In genomic region chr4:8410641-8411271, GRCh38 we compare ENCODE assay signal across 1 cellular context.
TF ChIP-seq lines count a peak whose summit lies in the region.

No MANE protein-coding gene starts in this region.

TF ChIP-seq in K562, 482 proteins besides CTCF, POLR2A, EP300 and RAD21 (continued from another document and continues in another):
- TF ChIP-seq TEAD4 (IDR thresholded peaks at IDR 0.05; ENCODE audit: low read length) (0 out of 2 replicates have a peak, but pooled peaks have one; percentile 6), TEAD4 (CRISPR knock-in tag; IDR thresholded peaks at IDR 0.05; ENCODE audit: borderline replicate concordance) (no peak), TSC22D4 (tag; IDR thresholded peaks at IDR 0.05) (no peak), CCNT2 (IDR thresholded peaks at IDR 0.05; ENCODE audit: borderline replicate concordance, extremely low read depth, insufficient read length, low read depth, low read length) (no peak), ZFPM2 (CRISPR knock-in tag; IDR thresholded peaks at IDR 0.05) (no peak), ETV5 (CRISPR knock-in tag; IDR thresholded peaks at IDR 0.05; ENCODE audit: low read depth) (no peak), NRF1 (conservative IDR thresholded peaks at IDR 0.05 in 1 of 2, IDR thresholded peaks at IDR 0.05 in 1 of 2) (peak; percentile 79 to 84), PBX2 (CRISPR knock-in tag; IDR thresholded peaks at IDR 0.05; ENCODE audit: low read depth) (peak; percentile 49; the same call in 1 of the 2 replicates), PBX2 (tag; conservative IDR thresholded peaks at IDR 0.05; ENCODE audit: low read depth) (peak; percentile 82), PHB2 (IDR thresholded peaks at IDR 0.05; ENCODE audit: low read depth) (no peak), ZNF717 (CRISPR knock-in tag; IDR thresholded peaks at IDR 0.05) (no peak), ZNF668 (CRISPR knock-in tag; IDR thresholded peaks at IDR 0.05) (no peak), EWSR1 (IDR thresholded peaks at IDR 0.05; ENCODE audit: borderline replicate concordance, low read depth, partially characterized antibody) (no peak), STAG1 (CRISPR knock-in tag; IDR thresholded peaks at IDR 0.05; ENCODE audit: borderline replicate concordance) (peak; percentile 57; the same call in 1 of the 2 replicates), ATF7 (IDR thresholded peaks at IDR 0.05) (peak; percentile 41; the same call in 1 of the 2 replicates), PKNOX1 (IDR thresholded peaks at IDR 0.05) (peak; percentile 96), NBN (IDR thresholded peaks at IDR 0.05; ENCODE audit: low read depth) (no peak), RAD51 (IDR thresholded peaks at IDR 0.05; ENCODE audit: borderline replicate concordance, low read depth) (no peak), ARID2 (IDR thresholded peaks at IDR 0.05) (no peak), ZNF518B (CRISPR knock-in tag; IDR thresholded peaks at IDR 0.05) (no peak), HSF4 (CRISPR knock-in tag; IDR thresholded peaks at IDR 0.05; ENCODE audit: borderline replicate concordance) (no peak), ZHX1 (conservative IDR thresholded peaks at IDR 0.05; ENCODE audit: low read length) (no peak), HEY1 (CRISPR knock-in tag; IDR thresholded peaks at IDR 0.05; ENCODE audit: borderline replicate concordance) (no peak), CHCHD3 (CRISPR knock-in tag; IDR thresholded peaks at IDR 0.05) (no peak), DDX20 (tag; IDR thresholded peaks at IDR 0.05; ENCODE audit: low read depth) (no peak), RCOR1 (IDR thresholded peaks at IDR 0.05; ENCODE audit: borderline replicate concordance in 1 of 2, low read depth in 2 of 2, low read length in 2 of 2) (peak in 1 of 2 experiments; percentile 29; a peak in 1 of 4 replicates), GATAD2B (IDR thresholded peaks at IDR 0.05; ENCODE audit: borderline replicate concordance) (peak; percentile 45; the same call in 1 of the 2 replicates), ATF4 (CRISPR knock-in tag; IDR thresholded peaks at IDR 0.05) (no peak), MTA2 (IDR thresholded peaks at IDR 0.05; ENCODE audit: low read depth) (no peak), JUND (IDR thresholded peaks at IDR 0.05; ENCODE audit: borderline replicate concordance, low read depth, low read length) (no peak), JUND (tag; IDR thresholded peaks at IDR 0.05; ENCODE audit: borderline replicate concordance, low read depth, low read length) (no peak; the same call in 2 of the 3 replicates), MTA3 (IDR thresholded peaks at IDR 0.05; ENCODE audit: borderline replicate concordance) (peak; percentile 43; the same call in 1 of the 2 replicates), NFATC3 (IDR thresholded peaks at IDR 0.05) (no peak), TEAD1 (CRISPR knock-in tag; IDR thresholded peaks at IDR 0.05) (peak in 1 of 2 experiments; percentile 35; a peak in 1 of 4 replicates), KAT2B (IDR thresholded peaks at IDR 0.05; ENCODE audit: low read depth, low read length) (no peak), CTCFL (IDR thresholded peaks at IDR 0.05; ENCODE audit: borderline replicate concordance, insufficient read depth, low read depth, low read length, poor library complexity, severe bottlenecking) (no peak), ZNF79 (CRISPR knock-in tag; IDR thresholded peaks at IDR 0.05; ENCODE audit: low read depth) (no peak), NUFIP1 (IDR thresholded peaks at IDR 0.05; ENCODE audit: partially characterized antibody) (no peak), MNT (conservative IDR thresholded peaks at IDR 0.05) (0 out of 4 replicates have a peak, but pooled peaks of 1 of the 2 experiments have one; percentile 14), E2F8 (IDR thresholded peaks at IDR 0.05; ENCODE audit: low read depth, partially characterized antibody) (peak; percentile 15), ZBTB8A (IDR thresholded peaks at IDR 0.05; ENCODE audit: partially characterized antibody) (no peak), SREBF2 (CRISPR knock-in tag; IDR thresholded peaks at IDR 0.05) (no peak)
